In genomic region chr5:138458353-138458752, GRCh38 we compare ENCODE assay signal across 15 cellular contexts. TPM values are rescaled to one million over a fixed set of nuclear protein-coding genes. Genes with fewer than 3 reads are reported as not detected.
DNase-seq lines count a peak whose midpoint lies in the region; ATAC-seq and TF ChIP-seq lines count a peak whose summit lies in the region.
"Had no signal": no experiment of that assay in that cellular context is flagged by ENCODE, and none has a peak within 500 bp of the region (broad histone marks: within the 10 kb centered on the region; RNA-seq: fewer than 3 reads in every experiment).

No MANE protein-coding gene starts in this region.

- intact Hi-C loops in heart right ventricle (cut with DNase I) = loop anchor here in 2 of 10 donors (5.0 kb wide), 2 partner anchors 39 to 44 kb away; no protein-coding TSS in a partner anchor

- peaks cover 29% of the 10 kb centered on the region for H3K4me1 Mint-ChIP-seq in activated T-helper 17 cell treated with anti-CD3 and anti-CD28 coated beads, Interleukin-2, amount 50 U/mL, for 72 hours
- peaks cover 45% of the 10 kb centered on the region for H3K4me1 Mint-ChIP-seq in nephron progenitor cell

- H3K27ac ChIP-seq in heart right ventricle = peak overlapping the region in 5 of 10 donors; percentile 46 to 73 (median 59)
- H3K27ac ChIP-seq in osteoblast (ENCODE audit: low read depth, low read length) = no peak overlapping the region

- H3K9me3 Mint-ChIP-seq in activated T-helper 17 cell treated with anti-CD3 and anti-CD28 coated beads, Interleukin-2, amount 50 U/mL, for 72 hours = peaks cover 3% of the 10 kb centered on the region
- H3K9me3 Mint-ChIP-seq in nephron progenitor cell = no peaks in the 10 kb centered on the region
- H3K9me3 Mint-ChIP-seq: type B pancreatic cell had no signal

- H4K20me1 ChIP-seq in osteoblast (ENCODE audit: insufficient read depth, low read length) = no peaks in the 10 kb centered on the region

- peaks cover 13 to 63% (median 52%) of the 10 kb centered on the region in 9 donors for H3K4me1 ChIP-seq in heart right ventricle
- peaks cover 15% of the 10 kb centered on the region for H3K4me1 ChIP-seq in osteoblast (ENCODE audit: insufficient read depth, low read length)

- H3K36me3 ChIP-seq in heart right ventricle (no peaks in the 10 kb centered on the region), osteoblast (ENCODE audit: insufficient read depth, low read length) (no peaks in the 10 kb centered on the region)
- H3K36me3 ChIP-seq: spleen had no signal

- peak overlapping the region; percentile 87 for H3K4me3 Mint-ChIP-seq in activated T-helper 17 cell treated with anti-CD3 and anti-CD28 coated beads, Interleukin-2, amount 50 U/mL, for 72 hours
- H3K4me3 Mint-ChIP-seq in nephron progenitor cell = no peak overlapping the region
- H3K4me3 Mint-ChIP-seq: type B pancreatic cell had no signal

- peak overlapping the region; percentile 99 for H3K27ac Mint-ChIP-seq in activated T-helper 17 cell treated with anti-CD3 and anti-CD28 coated beads, Interleukin-2, amount 50 U/mL, for 72 hours
- no peak overlapping the region for H3K27ac Mint-ChIP-seq in nephron progenitor cell
- H3K27ac Mint-ChIP-seq: type B pancreatic cell had no signal

- no peaks in the 10 kb centered on the region for H3K79me2 ChIP-seq in osteoblast (ENCODE audit: insufficient read depth, low read length)

- TF ChIP-seq CTCF in heart right ventricle (IDR thresholded peaks at IDR 0.05) (no peak), osteoblast (IDR thresholded peaks at IDR 0.05; ENCODE audit: extremely low read depth, low read depth, low read length) (no peak), nephron progenitor cell (IDR thresholded peaks at IDR 0.05) (no peak)

- no peak overlapping the region for H3K4me2 ChIP-seq in osteoblast (ENCODE audit: insufficient read depth, low read length)

- H3K27me3 Mint-ChIP-seq in activated T-helper 17 cell treated with anti-CD3 and anti-CD28 coated beads, Interleukin-2, amount 50 U/mL, for 72 hours = no peaks in the 10 kb centered on the region
- H3K27me3 Mint-ChIP-seq in nephron progenitor cell (ENCODE audit: low read depth, poor library complexity) = peaks cover 17% of the 10 kb centered on the region

- 10 to 12% methylated on average over 11 of the region's 11 CpGs for WGBS in heart right ventricle, 2 donors

- H3K9me3 ChIP-seq in heart right ventricle = no peaks in the 10 kb centered on the region
- H3K9me3 ChIP-seq in osteoblast (ENCODE audit: low read depth, low read length) = no peaks in the 10 kb centered on the region
- H3K9me3 ChIP-seq: spleen had no signal

- no peaks in the 10 kb centered on the region for H3K27me3 ChIP-seq in heart right ventricle
- H3K27me3 ChIP-seq in osteoblast (ENCODE audit: insufficient read depth, low read length) = no peaks in the 10 kb centered on the region
- H3K27me3 ChIP-seq: spleen had no signal

- peak; percentile 66 for DNase-seq in SIG-M5 treated with dmso at 0.1 percent for 504 hours (lab: John Stamatoyannopoulos, UW; ENCODE audit: unreplicated experiment)
- no peak for DNase-seq in SIG-M5 (lab: John Stamatoyannopoulos, UW)
- peak in 1 of 2 donors; percentile 46 for DNase-seq in heart right ventricle
- no peak for DNase-seq in osteoblast (ENCODE audit: insufficient read length, low spot score, missing footprints)
- no peak for DNase-seq in CD1c-positive myeloid dendritic cell (ENCODE audit: extremely low spot score)
- no peak for DNase-seq in nephron progenitor cell
- DNase-seq: 8988T, IMR-90, NCI-H146, NCI-H526 treated with DMSO at 0.1 percent for 48 hours, spleen, T-helper 9 cell had no signal

- H3K4me3 ChIP-seq in heart right ventricle (peak overlapping the region in 6 of 10 donors; percentile 24 to 41 (median 38)), osteoblast (ENCODE audit: insufficient read depth, low read length) (no peak overlapping the region)
- H3K4me3 ChIP-seq: spleen had no signal

- ATAC-seq in activated T-helper 17 cell treated with anti-CD3 and anti-CD28 coated beads, Interleukin-2, amount 50 U/mL, for 72 hours (replicated peaks) = no peak
- ATAC-seq in heart right ventricle (peak in 6 of 8 donors; percentile 39 to 73 (median 61)), HG03159 (IDR thresholded peaks at IDR 0.05; ENCODE audit: unreplicated experiment) (no peak)

- peak overlapping the region; percentile 35 for H2AFZ ChIP-seq in osteoblast (ENCODE audit: low read length)

- H3K36me3 Mint-ChIP-seq in activated T-helper 17 cell treated with anti-CD3 and anti-CD28 coated beads, Interleukin-2, amount 50 U/mL, for 72 hours (ENCODE audit: low read depth) = no peaks in the 10 kb centered on the region
- no peaks in the 10 kb centered on the region for H3K36me3 Mint-ChIP-seq in nephron progenitor cell (ENCODE audit: low read depth)
- H3K36me3 Mint-ChIP-seq: type B pancreatic cell had no signal

RNA-seq across cellular contexts. Expression of gene EGR1, which starts 6.9 kb away (rescaled TPM):
- 10 to 100 TPM; 14.0 to 77.6 TPM for total RNA-seq in activated T-helper 17 cell treated with anti-CD3 and anti-CD28 coated beads, Interleukin-2, amount 50 U/mL, for 72 hours
- total RNA-seq in heart right ventricle = 100 to 1,000 TPM in 1 of 10 donors, 10 to 100 TPM in 8, 1 to 10 TPM in 1; 5.2 to 164 (median 40.8) TPM
- 10 to 100 TPM; 10.8 to 14.5 TPM for polyA plus RNA-seq in heart right ventricle
- total RNA-seq in osteoblast = 2.2 and 2.7 TPM in 2 replicates

RNA-seq across cellular contexts. Expression of gene REEP2, which starts 19.5 kb away (rescaled TPM):
- 1 to 10 TPM; 2.0 TPM for total RNA-seq in activated T-helper 17 cell treated with anti-CD3 and anti-CD28 coated beads, Interleukin-2, amount 50 U/mL, for 72 hours
- 10 to 100 TPM in 2 of 10 donors, 1 to 10 TPM in 8; 2.0 to 17.3 (median 8.0) TPM for total RNA-seq in heart right ventricle
- 10 to 100 TPM in 1 of 2 donors, 1 to 10 TPM in 1; 2.3 to 10.8 TPM for polyA plus RNA-seq in heart right ventricle
- total RNA-seq in osteoblast = 1.5 and 2.2 TPM in 2 replicates

Comparison
In these comparisons a context has a peak if more than half of its experiments do, and no peak if none do; other contexts are left out.
1. ATAC-seq: peak in heart right ventricle (6 of 8); none in activated T-helper 17 cell treated with anti-CD3 and anti-CD28 coated beads, Interleukin-2, amount 50 U/mL, for 72 hours (single experiment) and HG03159 (single experiment).